In genomic region chr16:14501331-14502255, GRCh38 we compare ENCODE assay signal across 9 cellular contexts.
A peak's percentile ranks its signal among the peaks of the same experiment; 100 is the strongest.
DNase-seq lines count a peak whose midpoint lies in the region; ATAC-seq, FAIRE-seq and TF ChIP-seq lines count a peak whose summit lies in the region.
"Had no signal": no experiment of that assay in that cellular context is flagged by ENCODE, and none has a peak within 500 bp of the region (broad histone marks: within the 10 kb centered on the region; RNA-seq: fewer than 3 reads in every experiment).

No MANE protein-coding gene starts in this region.

- peaks cover 4% of the 10 kb centered on the region in 2 experiments; a peak in 1 of 4 replicates for H3K36me3 ChIP-seq in GM12878 (ENCODE audit: control insufficient read depth in 2 of 2, insufficient read depth in 2 of 2, low read length in 1 of 2)
- H3K36me3 ChIP-seq in hepatocyte (replicated peaks; ENCODE audit: insufficient read depth, low read depth), result no peaks in the 10 kb centered on the region

- POLR2A ChIA-PET in GM12878 (lab: Charles Lee), result interaction anchor here (0.6 to 2.4 kb wide), 7 partner anchors 14 to 198 kb away, joined by 3 to 9 read pairs (median 3); no protein-coding TSS in a partner anchor

- H4K20me1 ChIP-seq in GM12878 (ENCODE audit: control insufficient read depth, insufficient read depth) (no peaks in the 10 kb centered on the region), hepatocyte (ENCODE audit: insufficient read depth, poor library complexity, severe bottlenecking) (no peaks in the 10 kb centered on the region)

- RAD21 ChIA-PET in GM12878 (lab: Charles Lee; ENCODE audit: unreplicated experiment), result interaction anchor here (0.6 to 5.5 kb wide), 11 partner anchors 13 to 215 kb away, joined by 3 to 75 read pairs (median 4); no protein-coding TSS in a partner anchor

- peak overlapping the region; percentile 30 for H3K4me2 ChIP-seq in GM12878 (ENCODE audit: control insufficient read depth, insufficient read depth)
- H3K4me2 ChIP-seq in hepatocyte, result peak overlapping the region; percentile 15

- TF ChIP-seq CTCF in GM12878 (IDR thresholded peaks at IDR 0.05 in 2 of 3, conservative IDR thresholded peaks at IDR 0.05 in 1 of 3; ENCODE audit: control insufficient read depth in 2 of 3, extremely low read depth in 1 of 3, insufficient read depth in 1 of 3, low read depth in 3 of 3, low read length in 3 of 3), result no peak
- TF ChIP-seq CTCF in hepatocyte (IDR thresholded peaks at IDR 0.05; ENCODE audit: poor library complexity), result no peak

- no peaks in the 10 kb centered on the region for H3K27me3 ChIP-seq in GM12878 (replicated peaks in 1 of 2; ENCODE audit: control insufficient read depth in 2 of 2, insufficient read depth in 2 of 2, low read length in 1 of 2)
- no peaks in the 10 kb centered on the region for H3K27me3 ChIP-seq in hepatocyte

- no peak for TF ChIP-seq POLR2A in GM12878 (IDR thresholded peaks at IDR 0.05; ENCODE audit: low read depth, low read length)

- H3K9me2 ChIP-seq in hepatocyte (replicated peaks; ENCODE audit: insufficient read depth), result no peaks in the 10 kb centered on the region

- FAIRE-seq in GM12878 (lab: Jason Lieb, UNC), result peak; percentile 44
- FAIRE-seq: TTC549 had no signal

- H3K4me3 ChIP-seq in GM12878, result no peak overlapping the region
- no peak overlapping the region for H3K4me3 ChIP-seq in hepatocyte

- TF ChIP-seq EP300 in GM12878 (IDR thresholded peaks at IDR 0.05; ENCODE audit: borderline replicate concordance in 1 of 2, control insufficient read depth in 1 of 2, low read depth in 2 of 2, low read length in 2 of 2), result no peak; a peak in 1 of 4 replicates

- ATAC-seq in GM18868 (IDR thresholded peaks at IDR 0.05; ENCODE audit: unreplicated experiment) (peak; percentile 36), GM12878 (peak; percentile 35), sciatic nerve (peak; percentile 98), HG02678 (IDR thresholded peaks at IDR 0.05; ENCODE audit: unreplicated experiment) (no peak), GM18909 (IDR thresholded peaks at IDR 0.05; ENCODE audit: poor library complexity, unreplicated experiment) (no peak), HG02642 (IDR thresholded peaks at IDR 0.05; ENCODE audit: poor library complexity, unreplicated experiment) (no peak)

- DNase-seq in NCI-H2107 treated with DMSO at 0.1 percent for 48 hours (lab: John Stamatoyannopoulos, UW; ENCODE audit: unreplicated experiment), result peak; percentile 87
- peak; percentile 50 for DNase-seq in GM12878 (ENCODE audit: low read depth, low spot score)
- DNase-seq in hepatocyte (ENCODE audit: low spot score), result peak; percentile 83
- DNase-seq in sciatic nerve (ENCODE audit: low spot score), result peak; percentile 85

- H3K27ac ChIP-seq in GM12878 (ENCODE audit: control insufficient read depth, insufficient read depth) (peak overlapping the region; percentile 75), hepatocyte (peak overlapping the region; percentile 73)

- 53% methylated on average over 9 of the region's 9 CpGs for WGBS in GM12878 (ENCODE audit: insufficient coverage, insufficient replicate concordance, low lambda C conversion rate, missing lambda C conversion rate)
- 43% methylated on average over 9 of the region's 9 CpGs for WGBS in hepatocyte (ENCODE audit: low lambda C conversion rate, missing lambda C conversion rate)

- H3K4me1 ChIP-seq in GM12878 (ENCODE audit: control insufficient read depth, insufficient read depth, low read length), result peaks cover 61% of the 10 kb centered on the region
- H3K4me1 ChIP-seq in hepatocyte (ENCODE audit: insufficient read depth), result peaks cover 39% of the 10 kb centered on the region

- CTCF ChIA-PET in GM12878 (lab: Yijun Ruan, JAX), result interaction anchor here (0.9 to 4.9 kb wide), 7 partner anchors 10 to 582 kb away, joined by 3 to 49 read pairs (median 4); partner anchors contain the start of gene ERCC4

- TF ChIP-seq RAD21 in GM12878 (IDR thresholded peaks at IDR 0.05; ENCODE audit: insufficient read depth, low read depth, low read length), result no peak

- intact Hi-C loops in GM12878 (cut with micrococcal nuclease; ENCODE audit: unreplicated experiment) (loop anchor here (2.0 kb wide), 2 partner anchors 95 to 193 kb away; no protein-coding TSS in a partner anchor), sciatic nerve (cut with DNase I) (no loop called here)

- BruUV-seq in GM12878 (replicated peaks; lab: Mats Ljungman, UMichigan), result no TSS peak

- H3K9me3 ChIP-seq in GM12878 (replicated peaks; ENCODE audit: control insufficient read depth, insufficient read depth, low read length), result no peaks in the 10 kb centered on the region
- H3K9me3 ChIP-seq in hepatocyte (ENCODE audit: low read depth), result no peaks in the 10 kb centered on the region

- in situ Hi-C loops in GM12878 (cut with MboI), result no loop called here

- H2AFZ ChIP-seq in GM12878 (ENCODE audit: control insufficient read depth, low read depth, low read length) (no peak overlapping the region; the same call in 1 of the 2 replicates), hepatocyte (no peak overlapping the region)

- SMC1A ChIA-PET in GM12878 (lab: Charles Lee; ENCODE audit: uncharacterized antibody, unreplicated experiment), result interaction anchor here (0.7 to 8.4 kb wide), 22 partner anchors 8 to 578 kb away, joined by 3 to 95 read pairs (median 4); no protein-coding TSS in a partner anchor

- H3K79me2 ChIP-seq in GM12878 (ENCODE audit: control insufficient read depth, insufficient read depth, low read length), result peaks cover 20% of the 10 kb centered on the region
- H3K79me2 ChIP-seq in hepatocyte, result peaks cover 10% of the 10 kb centered on the region

- peak overlapping the region; percentile 2; the same call in 1 of the 2 replicates for H3K9ac ChIP-seq in GM12878 (ENCODE audit: control insufficient read depth, insufficient read depth, low read length)

TF ChIP-seq in GM12878, 131 proteins besides CTCF, POLR2A, EP300 and RAD21:
- TF ChIP-seq BACH1 (IDR thresholded peaks at IDR 0.05; ENCODE audit: borderline replicate concordance) (peak; percentile 99), STAT1 (conservative IDR thresholded peaks at IDR 0.05) (no peak), EED (IDR thresholded peaks at IDR 0.05; ENCODE audit: low read depth) (peak; percentile 53; the same call in 1 of the 2 replicates), ZNF384 (IDR thresholded peaks at IDR 0.05; ENCODE audit: borderline replicate concordance, low read depth, low read length) (peak; percentile 61; the same call in 1 of the 2 replicates), RUNX3 (IDR thresholded peaks at IDR 0.05; ENCODE audit: low read length) (peak; percentile 41), MXI1 (IDR thresholded peaks at IDR 0.05; ENCODE audit: low read depth, low read length) (0 out of 2 replicates have a peak, but pooled peaks have one; percentile 38), YY1 (IDR thresholded peaks at IDR 0.05; ENCODE audit: low read depth, low read length) (peak; percentile 8; the same call in 1 of the 2 replicates), BRCA1 (IDR thresholded peaks at IDR 0.05; ENCODE audit: low read depth, low read length) (no peak), TCF12 (IDR thresholded peaks at IDR 0.05; ENCODE audit: low read depth, low read length) (peak; percentile 65; the same call in 1 of the 2 replicates), IKZF2 (IDR thresholded peaks at IDR 0.05) (peak; percentile 40 to 51; a peak in 2 of 4 replicates), TCF3 (IDR thresholded peaks at IDR 0.05; ENCODE audit: borderline replicate concordance, insufficient read depth, low read depth, low read length) (0 out of 2 replicates have a peak, but pooled peaks have one; percentile 41), ZNF687 (IDR thresholded peaks at IDR 0.05) (0 out of 2 replicates have a peak, but pooled peaks have one; percentile 42), ATF3 (IDR thresholded peaks at IDR 0.05; ENCODE audit: borderline replicate concordance, extremely low read depth, low read depth, low read length) (no peak), TBL1XR1 (IDR thresholded peaks at IDR 0.05; ENCODE audit: low read depth, low read length) (no peak), BHLHE40 (IDR thresholded peaks at IDR 0.05; ENCODE audit: borderline replicate concordance in 1 of 2, low read depth in 2 of 2, low read length in 1 of 2) (peak; percentile 69 to 81)
TF ChIP-seq in GM12878: peak in this region for 11.

Comparison
In these comparisons a context has a peak if more than half of its experiments do, and no peak if none do; other contexts are left out.
1. ATAC-seq: peak in GM18868 (single experiment), GM12878 (single experiment) and sciatic nerve (single experiment); none in HG02678 (single experiment), GM18909 (single experiment) and HG02642 (single experiment).
2. Peak in every context shown above with its lines, with median percentiles within 50 percentile points of each other: DNase-seq.